ENCODE assay signal across 13 cellular contexts in genomic region chr16:4021070-4021779, GRCh38.
DNase-seq lines count a peak whose midpoint lies in the region; ATAC-seq, FAIRE-seq and TF ChIP-seq lines count a peak whose summit lies in the region.
"Had no signal": no experiment of that assay in that cellular context is flagged by ENCODE, and none has a peak within 500 bp of the region (broad histone marks: within the 10 kb centered on the region; RNA-seq: fewer than 3 reads in every experiment).

No MANE protein-coding gene starts in this region.

- WGBS in right lobe of liver (ENCODE audit: insufficient coverage, low coverage, low lambda C conversion rate, missing lambda C conversion rate): 48% methylated on average over 13 of the region's 14 CpGs

- BruUV-seq in Caco-2 (replicated peaks; lab: Mats Ljungman, UMichigan): no TSS peak

- H3K9me3 Mint-ChIP-seq in Caco-2 (ENCODE audit: unreplicated experiment): no peaks in the 10 kb centered on the region
- H3K9me3 Mint-ChIP-seq: activated T-helper 17 cell treated with anti-CD3 and anti-CD28 coated beads, Interleukin-2, amount 50 U/mL, for 72 hours; stimulated activated naive CD8-positive, alpha-beta T cell treated with anti-CD3 and anti-CD28 coated beads, Interleukin-15, amount 100 ng/mL, for 72 hours had no signal

- H3K27ac Mint-ChIP-seq in Caco-2 (ENCODE audit: unreplicated experiment): peak overlapping the region; percentile 61
- H3K27ac Mint-ChIP-seq: activated T-helper 17 cell treated with anti-CD3 and anti-CD28 coated beads, Interleukin-2, amount 50 U/mL, for 72 hours had no signal

- no peak for FAIRE-seq in RCC 7860 (lab: Jason Lieb, UNC)

- H3K27me3 ChIP-seq in Caco-2 (replicated peaks; ENCODE audit: control insufficient read depth, insufficient read depth, low read length) (no peaks in the 10 kb centered on the region), right lobe of liver (no peaks in the 10 kb centered on the region)

- H3K27ac ChIP-seq in right lobe of liver: peak overlapping the region in 2 of 3 donors; percentile 52 to 74

- TF ChIP-seq CTCF in Caco-2 (IDR thresholded peaks at IDR 0.05; ENCODE audit: insufficient read depth in 1 of 2, low read depth in 1 of 2, low read length in 1 of 2, severe bottlenecking in 1 of 2, unreplicated experiment in 1 of 2): no peak
- no peak for TF ChIP-seq CTCF in right lobe of liver (IDR thresholded peaks at IDR 0.05)

- H3K4me3 Mint-ChIP-seq in Caco-2 (ENCODE audit: unreplicated experiment): no peak overlapping the region
- H3K4me3 Mint-ChIP-seq: activated T-helper 17 cell treated with anti-CD3 and anti-CD28 coated beads, Interleukin-2, amount 50 U/mL, for 72 hours; stimulated activated naive CD8-positive, alpha-beta T cell treated with anti-CD3 and anti-CD28 coated beads, Interleukin-15, amount 100 ng/mL, for 72 hours had no signal

- H3K4me1 ChIP-seq in Caco-2: peaks cover 24% of the 10 kb centered on the region
- H3K4me1 ChIP-seq in right lobe of liver: peaks cover 0 to 26% (median 12%) of the 10 kb centered on the region in 4 donors

- DNase-seq in Caco-2: peak; percentile 55 to 67
- peak; percentile 32 for DNase-seq in NCI-H128 (lab: John Stamatoyannopoulos, UW; ENCODE audit: unreplicated experiment)
- DNase-seq in SW480 (ENCODE audit: low spot score): peak; percentile 86
- DNase-seq in right lobe of liver: peak; percentile 85 to 92 (median 92)
- DNase-seq in RCC 7860 (ENCODE audit: low spot score): no peak
- no peak for DNase-seq in superior temporal gyrus (ENCODE audit: extremely low spot score)
- DNase-seq in cardiac septum (ENCODE audit: low spot score): no peak
- no peak for DNase-seq in KG1 (lab: John Stamatoyannopoulos, UW)
- DNase-seq: effector CD4-positive, alpha-beta T cell; left cardiac atrium; stimulated activated naive CD8-positive, alpha-beta T cell treated with anti-CD3 and anti-CD28 coated beads, Interleukin-15, amount 100 ng/mL, for 72 hours; T-helper 2 cell had no signal

- no peaks in the 10 kb centered on the region for H3K36me3 ChIP-seq in Caco-2 (ENCODE audit: control insufficient read depth, insufficient read depth, low read length)
- no peaks in the 10 kb centered on the region for H3K36me3 ChIP-seq in right lobe of liver

- CTCF ChIA-PET in Caco-2 (lab: Charles Lee): interaction anchor here (0.9 kb wide), 1 partner anchor 38 kb away, joined by 3 read pairs; no protein-coding TSS in a partner anchor

- peak; percentile 90 to 95 (median 92) for ATAC-seq in right lobe of liver
- ATAC-seq: activated T-helper 17 cell treated with anti-CD3 and anti-CD28 coated beads, Interleukin-2, amount 50 U/mL, for 72 hours; stimulated activated naive CD8-positive, alpha-beta T cell treated with anti-CD3 and anti-CD28 coated beads, Interleukin-15, amount 100 ng/mL, for 72 hours had no signal

- POLR2A ChIA-PET in Caco-2 (lab: Charles Lee): no interaction called here

- H3K27me3 Mint-ChIP-seq in Caco-2 (ENCODE audit: insufficient read depth, unreplicated experiment): no peaks in the 10 kb centered on the region
- H3K27me3 Mint-ChIP-seq: activated T-helper 17 cell treated with anti-CD3 and anti-CD28 coated beads, Interleukin-2, amount 50 U/mL, for 72 hours; stimulated activated naive CD8-positive, alpha-beta T cell treated with anti-CD3 and anti-CD28 coated beads, Interleukin-15, amount 100 ng/mL, for 72 hours had no signal

- H3K36me3 Mint-ChIP-seq in Caco-2 (ENCODE audit: insufficient read depth, unreplicated experiment): peaks cover 6% of the 10 kb centered on the region

- no peaks in the 10 kb centered on the region for H3K9me3 ChIP-seq in Caco-2
- H3K9me3 ChIP-seq in right lobe of liver: no peaks in the 10 kb centered on the region

- intact Hi-C loops in Caco-2 (cut with micrococcal nuclease; ENCODE audit: unreplicated experiment): no loop called here
- intact Hi-C loops in right lobe of liver (cut with DNase I): no loop called here
- intact Hi-C loops in cardiac septum (cut with DNase I): no loop called here

- no peak for TF ChIP-seq POLR2A in right lobe of liver (IDR thresholded peaks at IDR 0.05)

- H3K4me3 ChIP-seq in Caco-2 (ENCODE audit: low read depth, low read length) (no peak overlapping the region), right lobe of liver (no peak overlapping the region)

- H3K4me1 Mint-ChIP-seq in Caco-2 (ENCODE audit: low read depth, unreplicated experiment): peaks cover 20% of the 10 kb centered on the region

Comparison
In these comparisons a context has a peak if more than half of its experiments do, and no peak if none do; other contexts are left out.
1. DNase-seq: peak in Caco-2 (2 of 2), NCI-H128 (single experiment), SW480 (single experiment) and right lobe of liver (3 of 3); none in RCC 7860 (single experiment), superior temporal gyrus (single experiment), cardiac septum (single experiment) and KG1 (single experiment).